ENCODE assay signal across 1 cellular context in genomic region chr4:83582289-83582756, GRCh38.
A peak's percentile ranks its signal among the peaks of the same experiment; 100 is the strongest.
TF ChIP-seq lines count a peak whose summit lies in the region.

No MANE protein-coding gene starts in this region.

TF ChIP-seq in SK-N-SH, 30 proteins besides CTCF, POLR2A, EP300 and RAD21 (continued from another document):
- TF ChIP-seq TAF1 (IDR thresholded peaks at IDR 0.05; ENCODE audit: borderline replicate concordance, low read depth, low read length) (no peak), NFIC (IDR thresholded peaks at IDR 0.05; ENCODE audit: borderline replicate concordance) (peak; percentile 64)
